Comparison of ENCODE assay signal across 8 cellular contexts in the genomic region with DNA sequence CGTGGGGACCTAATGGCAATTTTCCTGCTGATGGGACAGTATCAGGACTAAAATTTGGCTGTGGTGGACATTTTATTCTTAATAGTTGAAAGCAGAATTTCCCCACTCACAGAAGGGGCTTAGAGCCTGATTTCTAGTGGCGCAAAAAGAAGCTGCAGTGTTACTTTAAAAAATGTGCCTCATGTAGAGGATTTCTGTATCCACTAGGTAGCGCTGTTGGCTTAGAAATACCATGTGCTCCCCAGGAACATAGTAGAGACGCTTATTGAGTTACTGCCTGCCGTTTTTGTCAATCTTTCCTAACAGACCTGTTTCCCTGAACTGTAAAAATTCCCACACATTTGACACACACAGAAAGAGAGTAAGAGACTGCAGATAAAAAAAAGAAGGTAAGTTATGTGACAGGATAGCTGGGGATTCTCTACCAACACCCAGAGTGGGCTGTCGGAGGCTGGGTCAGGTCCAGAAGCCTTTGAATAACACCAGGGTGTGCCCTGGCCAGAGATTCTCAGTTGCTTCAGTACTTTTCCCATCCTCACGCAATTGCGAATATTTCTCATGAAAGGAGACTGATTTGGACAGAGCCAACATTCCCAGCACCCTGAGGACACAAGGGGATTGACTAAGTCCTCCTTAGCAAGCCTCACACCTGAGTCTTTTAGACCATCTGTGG.
DNase-seq lines count a peak whose midpoint lies in the region; ATAC-seq and TF ChIP-seq lines count a peak whose summit lies in the region.

No MANE protein-coding gene starts in this region.

- DNase-seq in AG09309 (ENCODE audit: low read depth): peak; percentile 29
- peak; percentile 19 for DNase-seq in NCI-H446 treated with DMSO at 0.1 percent for 48 hours (lab: John Stamatoyannopoulos, UW)
- DNase-seq in activated CD4-positive, alpha-beta T cell treated with anti-CD3 and anti-CD28 coated beads, Interleukin-2, amount 50 U/mL, for 1 hour: peak; percentile 2
- DNase-seq in foreskin keratinocyte: peak; percentile 3 to 14
- DNase-seq in pons (ENCODE audit: low spot score): peak; percentile 64
- no peak for DNase-seq in T1000 (lab: John Stamatoyannopoulos, UW)

- H3K4me3 ChIP-seq in AG09309 (ENCODE audit: control insufficient read depth, low read depth, low read length): no peak overlapping the region

- ATAC-seq in HG03159 (IDR thresholded peaks at IDR 0.05; ENCODE audit: unreplicated experiment) (peak; percentile 92), foreskin keratinocyte (peak; percentile 44)

- peak; percentile 59 for TF ChIP-seq CTCF in AG09309 (IDR thresholded peaks at IDR 0.05; ENCODE audit: control insufficient read depth, insufficient read depth, low read depth, low read length, missing control alignments)
- peak; percentile 70 for TF ChIP-seq CTCF in GM12873 (IDR thresholded peaks at IDR 0.05; ENCODE audit: insufficient read depth, low read depth, low read length, missing control alignments)
- TF ChIP-seq CTCF in foreskin keratinocyte (conservative IDR thresholded peaks at IDR 0.05): peak; percentile 70

- no peaks in the 10 kb centered on the region for H3K4me1 ChIP-seq in foreskin keratinocyte

- H3K27me3 ChIP-seq in foreskin keratinocyte: no peaks in the 10 kb centered on the region

- H3K27ac ChIP-seq in foreskin keratinocyte: no peak overlapping the region
